In the genomic region with DNA sequence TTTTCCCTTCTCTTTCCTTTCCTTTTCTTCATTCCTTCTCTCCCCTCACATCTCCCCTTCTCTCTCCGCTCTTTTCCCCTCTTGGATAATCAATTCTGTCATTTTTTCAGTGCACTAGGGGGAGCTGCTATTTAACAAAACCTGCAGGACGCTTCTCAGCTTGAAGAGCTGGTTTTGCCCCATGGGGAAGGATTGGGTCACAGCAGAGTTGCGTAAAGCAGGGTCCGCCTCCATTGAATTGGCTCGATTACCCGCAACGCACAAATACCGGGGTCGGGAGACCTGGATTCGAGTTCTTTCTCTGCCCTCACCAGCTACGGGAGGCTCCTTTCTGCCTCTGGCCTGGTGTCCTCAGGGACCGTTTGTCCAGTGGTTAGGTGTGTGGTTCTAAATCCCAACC, we compare ENCODE assay signal across 8 cellular contexts. TPM values are rescaled to one million over a fixed set of nuclear protein-coding genes. Genes with fewer than 3 reads are reported as not detected.
DNase-seq lines count a peak whose midpoint lies in the region; TF ChIP-seq lines count a peak whose summit lies in the region.

No MANE protein-coding gene starts in this region.

- no peaks in the 10 kb centered on the region for H3K36me3 Mint-ChIP-seq in activated T-helper 2 cell treated with anti-CD3 and anti-CD28 coated beads, Interferon-gamma antibody, Interleukin-2, Interleukin-4, amounts not matched to agents 10 μg/mL and 5 μg/mL and 100 μg/mL, durations not matched to agents 14 hours and 24 hours and 36 hours (ENCODE audit: low read depth)

- no peaks in the 10 kb centered on the region for H3K9me2 ChIP-seq in MM.1S (replicated peaks; ENCODE audit: insufficient read depth, low read length)

- H3K27me3 ChIP-seq in kidney epithelial cell (ENCODE audit: control insufficient read depth, insufficient read depth, low read length) (peaks cover 25% of the 10 kb centered on the region), MM.1S (replicated peaks; ENCODE audit: insufficient read depth, low read length) (no peaks in the 10 kb centered on the region)

- H3F3A ChIP-seq in MM.1S (ENCODE audit: insufficient read depth, low read length), result no peaks in the 10 kb centered on the region

- intact Hi-C loops in activated T-helper 2 cell treated with anti-CD3 and anti-CD28 coated beads, Interferon-gamma antibody, Interleukin-2, Interleukin-4, amounts not matched to agents 10 μg/mL and 5 μg/mL and 100 μg/mL, durations not matched to agents 14 hours and 24 hours and 36 hours (cut with micrococcal nuclease), result no loop called here

- in situ Hi-C loops in astrocyte of the cerebellum (cut with HindIII; ENCODE audit: low sequenced_read_pairs), result no loop called here

- H2AFZ ChIP-seq in MM.1S (ENCODE audit: low read length), result no peak overlapping the region

- no peak overlapping the region for H3K4me3 Mint-ChIP-seq in activated T-helper 2 cell treated with anti-CD3 and anti-CD28 coated beads, Interferon-gamma antibody, Interleukin-2, Interleukin-4, amounts not matched to agents 10 μg/mL and 5 μg/mL and 100 μg/mL, durations not matched to agents 14 hours and 24 hours and 36 hours (ENCODE audit: low read depth)

- H3K27me3 Mint-ChIP-seq in activated T-helper 2 cell treated with anti-CD3 and anti-CD28 coated beads, Interferon-gamma antibody, Interleukin-2, Interleukin-4, amounts not matched to agents 10 μg/mL and 5 μg/mL and 100 μg/mL, durations not matched to agents 14 hours and 24 hours and 36 hours (ENCODE audit: low read depth), result peaks cover 26% of the 10 kb centered on the region

- H3K4me3 ChIP-seq in astrocyte of the cerebellum (ENCODE audit: low read depth, low read length), result no peak overlapping the region
- no peak overlapping the region for H3K4me3 ChIP-seq in kidney epithelial cell (ENCODE audit: low read depth, low read length)
- no peak overlapping the region for H3K4me3 ChIP-seq in MM.1S (ENCODE audit: low read length)

- no peak overlapping the region for H3K9ac ChIP-seq in MM.1S (ENCODE audit: low read length)

- DNase-seq in COR-L47 (lab: John Stamatoyannopoulos, UW), result peak; percentile 72
- peak; percentile 4 for DNase-seq in NCI-H128 (lab: John Stamatoyannopoulos, UW; ENCODE audit: unreplicated experiment)
- no peak for DNase-seq in astrocyte of the cerebellum (ENCODE audit: low read depth)
- DNase-seq in kidney epithelial cell (ENCODE audit: low read depth), result no peak
- no peak for DNase-seq in activated T-helper 2 cell treated with anti-CD3 and anti-CD28 coated beads, Interferon-gamma antibody, Interleukin-2, Interleukin-4, amounts not matched to agents 10 μg/mL and 5 μg/mL and 100 μg/mL, durations not matched to agents 14 hours and 24 hours and 36 hours (ENCODE audit: low spot score)
- DNase-seq in activated naive CD4-positive, alpha-beta T cell treated with anti-CD3 and anti-CD28 coated beads, Interleukin-2, amount 50 U/mL, for 16 hours, result no peak
- DNase-seq in germinal center (ENCODE audit: low spot score), result no peak
- DNase-seq in MM.1S, result no peak

- no peak overlapping the region for H3K27ac ChIP-seq in MM.1S (ENCODE audit: low read length)

- no peaks in the 10 kb centered on the region for H3K79me2 ChIP-seq in MM.1S (ENCODE audit: low read length)

- no peaks in the 10 kb centered on the region for H3K9me3 ChIP-seq in MM.1S (replicated peaks; ENCODE audit: insufficient read depth, low read length)

- no peak overlapping the region for H3K4me2 ChIP-seq in MM.1S (ENCODE audit: low read depth, low read length)

- no peaks in the 10 kb centered on the region for H3K36me3 ChIP-seq in kidney epithelial cell (ENCODE audit: control insufficient read depth, insufficient read depth, low read length)
- H3K36me3 ChIP-seq in MM.1S (replicated peaks; ENCODE audit: insufficient read depth, low read length), result no peaks in the 10 kb centered on the region

- no peaks in the 10 kb centered on the region for H4K20me1 ChIP-seq in MM.1S (ENCODE audit: insufficient read depth, low read length)

- no peak overlapping the region for H3K27ac Mint-ChIP-seq in activated T-helper 2 cell treated with anti-CD3 and anti-CD28 coated beads, Interferon-gamma antibody, Interleukin-2, Interleukin-4, amounts not matched to agents 10 μg/mL and 5 μg/mL and 100 μg/mL, durations not matched to agents 14 hours and 24 hours and 36 hours

- no peaks in the 10 kb centered on the region for H3K4me1 Mint-ChIP-seq in activated T-helper 2 cell treated with anti-CD3 and anti-CD28 coated beads, Interferon-gamma antibody, Interleukin-2, Interleukin-4, amounts not matched to agents 10 μg/mL and 5 μg/mL and 100 μg/mL, durations not matched to agents 14 hours and 24 hours and 36 hours (ENCODE audit: low read depth)

- peak; percentile 26 for TF ChIP-seq CTCF in astrocyte of the cerebellum (IDR thresholded peaks at IDR 0.05; ENCODE audit: low read depth, low read length, missing control alignments)
- peak; percentile 15 for TF ChIP-seq CTCF in kidney epithelial cell (IDR thresholded peaks at IDR 0.05; ENCODE audit: insufficient read depth, low read length, poor library complexity, severe bottlenecking)
- no peak for TF ChIP-seq CTCF in MM.1S (IDR thresholded peaks at IDR 0.05; ENCODE audit: low read length)

- peaks cover 4% of the 10 kb centered on the region for H3K9me3 Mint-ChIP-seq in activated T-helper 2 cell treated with anti-CD3 and anti-CD28 coated beads, Interferon-gamma antibody, Interleukin-2, Interleukin-4, amounts not matched to agents 10 μg/mL and 5 μg/mL and 100 μg/mL, durations not matched to agents 14 hours and 24 hours and 36 hours

- no peaks in the 10 kb centered on the region for H3K4me1 ChIP-seq in MM.1S (ENCODE audit: low read length)

RNA-seq across cellular contexts. Expression of a gene that starts 42.1 kb away (rescaled TPM):
- not detected in 2 replicates for total RNA-seq in kidney epithelial cell
- not detected in 2 replicates for total RNA-seq in activated T-helper 2 cell treated with anti-CD3 and anti-CD28 coated beads, Interferon-gamma antibody, Interleukin-2, Interleukin-4, amounts not matched to agents 10 μg/mL and 5 μg/mL and 100 μg/mL, durations not matched to agents 14 hours and 24 hours and 36 hours

Comparison
In these comparisons a context has a peak if more than half of its experiments do, and no peak if none do; other contexts are left out.
1. DNase-seq: peak in COR-L47 (single experiment) and NCI-H128 (single experiment); none in astrocyte of the cerebellum (single experiment), kidney epithelial cell (single experiment), activated T-helper 2 cell treated with anti-CD3 and anti-CD28 coated beads, Interferon-gamma antibody, Interleukin-2, Interleukin-4, amounts not matched to agents 10 μg/mL and 5 μg/mL and 100 μg/mL, durations not matched to agents 14 hours and 24 hours and 36 hours (single experiment), activated naive CD4-positive, alpha-beta T cell treated with anti-CD3 and anti-CD28 coated beads, Interleukin-2, amount 50 U/mL, for 16 hours (single experiment), germinal center (single experiment) and MM.1S (single experiment).